Comparison of ENCODE assay signal across 1 cellular context in genomic region chr18:66497351-66497750, GRCh38.
TF ChIP-seq lines count a peak whose summit lies in the region.

No MANE protein-coding gene starts in this region.

TF ChIP-seq in GM23338, 12 proteins besides CTCF, POLR2A, EP300 and RAD21 (continued from another document):
- TF ChIP-seq ZNF462 (CRISPR knock-in tag; IDR thresholded peaks at IDR 0.05), result no peak
- no peak for TF ChIP-seq ETS1 (IDR thresholded peaks at IDR 0.05)
- no peak for TF ChIP-seq ZNF114 (CRISPR knock-in tag; IDR thresholded peaks at IDR 0.05)
- no peak for TF ChIP-seq CREB1 (CRISPR knock-in tag; IDR thresholded peaks at IDR 0.05; ENCODE audit: low read depth)
- no peak for TF ChIP-seq ZNF331 (CRISPR knock-in tag; IDR thresholded peaks at IDR 0.05; ENCODE audit: low read depth)
- no peak for TF ChIP-seq STAT1 (IDR thresholded peaks at IDR 0.05; ENCODE audit: unreplicated experiment)
- no peak for TF ChIP-seq JUNB (IDR thresholded peaks at IDR 0.05; ENCODE audit: unreplicated experiment)
- no peak for TF ChIP-seq NANOG (IDR thresholded peaks at IDR 0.05; ENCODE audit: borderline replicate concordance)
- no peak for TF ChIP-seq POLR2AphosphoS5 (IDR thresholded peaks at IDR 0.05; ENCODE audit: low read depth)
- no peak for TF ChIP-seq EZH2 (IDR thresholded peaks at IDR 0.05; ENCODE audit: low read depth, unreplicated experiment)
- TF ChIP-seq EZH2phosphoT487 (IDR thresholded peaks at IDR 0.05; ENCODE audit: unreplicated experiment), result no peak
